8 cellular contexts compared by ENCODE assay signal in the genomic region with DNA sequence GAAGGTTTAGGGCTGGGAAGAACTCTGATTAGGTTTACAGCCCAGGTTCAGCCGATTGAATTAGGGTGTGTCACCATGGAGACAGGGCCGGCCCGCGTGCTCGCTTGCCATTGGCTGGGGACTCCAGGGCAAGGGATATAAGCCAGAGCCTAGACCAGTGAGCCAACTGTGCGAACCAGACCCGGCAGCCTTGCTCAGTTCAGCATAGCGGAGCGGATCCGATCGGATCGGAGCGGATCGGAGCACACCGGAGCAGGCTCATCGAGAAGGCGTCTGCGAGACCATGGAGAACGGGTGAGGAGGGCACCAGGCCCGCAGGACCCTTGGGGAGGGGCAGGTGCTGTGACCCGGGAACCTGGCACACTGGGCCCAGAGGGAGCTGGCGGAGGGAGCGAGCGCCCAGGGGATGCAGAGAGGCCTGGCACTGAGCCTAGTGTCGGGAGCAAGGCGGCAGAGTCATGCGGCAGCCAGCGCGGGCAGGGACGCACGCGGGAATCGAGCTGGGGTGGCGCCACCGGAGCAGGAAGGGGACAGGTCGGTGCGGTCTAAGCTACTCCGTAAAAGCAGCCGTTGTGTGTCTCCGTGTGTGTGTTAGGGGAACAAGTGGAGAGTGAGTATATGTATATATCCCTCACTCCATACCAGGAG. TPM values are rescaled to one million over a fixed set of nuclear protein-coding genes. Genes with fewer than 3 reads are reported as not detected.
DNase-seq lines count a peak whose midpoint lies in the region; ATAC-seq and TF ChIP-seq lines count a peak whose summit lies in the region.

TSS of gene PNP (plus strand) at position 165 of the 648 bp plus-strand sequence. CDS start at position 284, 119 bp downstream.

- peak within 1 kb of the TSS; percentile 71 for H3K27ac ChIP-seq in HUES48 (ENCODE audit: low read depth, low read length)

- ATAC-seq in GM21423 (IDR thresholded peaks at IDR 0.05; ENCODE audit: unreplicated experiment) = peak; percentile 93
- peak; percentile 93 for ATAC-seq in activated CD8-positive, alpha-beta memory T cell treated with anti-CD3 and anti-CD28 coated beads, Interleukin-2, amount 10 ng/mL, durations not matched to agents 7 days and 5 days

- peaks cover 52% of the 10 kb centered on the region for H3K36me3 Mint-ChIP-seq in Calu3 (ENCODE audit: insufficient read depth, unreplicated experiment)
- peaks cover 38% of the 10 kb centered on the region for H3K36me3 Mint-ChIP-seq in activated CD8-positive, alpha-beta memory T cell treated with anti-CD3 and anti-CD28 coated beads, Interleukin-2, amount 10 ng/mL, durations not matched to agents 7 days and 5 days

- no peaks in the 10 kb centered on the region for H3K27me3 ChIP-seq in HUES48 (ENCODE audit: control insufficient read depth, insufficient read depth, low read length)
- no peaks in the 10 kb centered on the region for H3K27me3 ChIP-seq in NT2/D1 (ENCODE audit: insufficient read depth, insufficient read length)
- no peaks in the 10 kb centered on the region for H3K27me3 ChIP-seq in endocrine pancreas (ENCODE audit: control insufficient read depth, insufficient read depth, low read length)

- H3K9ac ChIP-seq in HUES48 (ENCODE audit: low read depth, low read length) (peak within 1 kb of the TSS; percentile 76), NT2/D1 (ENCODE audit: insufficient read length, low read depth) (peak within 1 kb of the TSS; percentile 94), endocrine pancreas (ENCODE audit: control insufficient read depth, insufficient read depth, low read length) (peak within 1 kb of the TSS; percentile 69)

- intact Hi-C loops in Calu3 (cut with micrococcal nuclease; ENCODE audit: unreplicated experiment) = loop anchor here (5.0 kb wide), 1 partner anchor 138 kb away; no protein-coding TSS in a partner anchor

- H3K27ac Mint-ChIP-seq in Calu3 (ENCODE audit: unreplicated experiment) = peak within 1 kb of the TSS; percentile 97
- peak within 1 kb of the TSS; percentile 98 for H3K27ac Mint-ChIP-seq in activated CD8-positive, alpha-beta memory T cell treated with anti-CD3 and anti-CD28 coated beads, Interleukin-2, amount 10 ng/mL, durations not matched to agents 7 days and 5 days

- peak within 1 kb of the TSS; percentile 97 for H3K4me3 Mint-ChIP-seq in Calu3 (ENCODE audit: low read depth, unreplicated experiment)
- H3K4me3 Mint-ChIP-seq in activated CD8-positive, alpha-beta memory T cell treated with anti-CD3 and anti-CD28 coated beads, Interleukin-2, amount 10 ng/mL, durations not matched to agents 7 days and 5 days = peak within 1 kb of the TSS; percentile 98

- TSS peak; percentile 23 for BruUV-seq in Calu3 (replicated peaks; lab: Mats Ljungman, UMichigan)

- no peaks in the 10 kb centered on the region for H3K9me3 Mint-ChIP-seq in Calu3 (ENCODE audit: low read depth, unreplicated experiment)
- no peaks in the 10 kb centered on the region for H3K9me3 Mint-ChIP-seq in activated CD8-positive, alpha-beta memory T cell treated with anti-CD3 and anti-CD28 coated beads, Interleukin-2, amount 10 ng/mL, durations not matched to agents 7 days and 5 days (ENCODE audit: low read depth)

- no peaks in the 10 kb centered on the region for H3K27me3 Mint-ChIP-seq in Calu3 (ENCODE audit: unreplicated experiment)
- no peaks in the 10 kb centered on the region for H3K27me3 Mint-ChIP-seq in activated CD8-positive, alpha-beta memory T cell treated with anti-CD3 and anti-CD28 coated beads, Interleukin-2, amount 10 ng/mL, durations not matched to agents 7 days and 5 days

- peaks cover 27% of the 10 kb centered on the region for H3K4me1 Mint-ChIP-seq in Calu3 (ENCODE audit: low read depth, unreplicated experiment)
- peaks cover 41% of the 10 kb centered on the region for H3K4me1 Mint-ChIP-seq in activated CD8-positive, alpha-beta memory T cell treated with anti-CD3 and anti-CD28 coated beads, Interleukin-2, amount 10 ng/mL, durations not matched to agents 7 days and 5 days

- H3K4me1 ChIP-seq in HUES48 (ENCODE audit: control insufficient read depth, insufficient read depth, low read length) (no peaks in the 10 kb centered on the region; the same call in 1 of the 2 replicates), NT2/D1 (ENCODE audit: insufficient read depth, insufficient read length) (no peaks in the 10 kb centered on the region), endocrine pancreas (ENCODE audit: control insufficient read depth, insufficient read depth, low read length) (no peaks in the 10 kb centered on the region)

- TF ChIP-seq CTCF in Calu3 (IDR thresholded peaks at IDR 0.05; ENCODE audit: unreplicated experiment) = no peak

- CTCF ChIA-PET in Calu3 (lab: Charles Lee) = interaction anchor here (0.9 to 1.0 kb wide), 2 partner anchors 15 to 54 kb away, joined by 3 to 4 read pairs; partner anchors contain the start of genes APEX1 and OSGEP
- CTCF ChIA-PET in activated CD8-positive, alpha-beta memory T cell treated with anti-CD3 and anti-CD28 coated beads, Interleukin-2, amount 10 ng/mL, durations not matched to agents 7 days and 5 days (lab: Charles Lee) = interaction anchor here (0.7 to 2.6 kb wide), 7 partner anchors 9 to 212 kb away, joined by 3 to 10 read pairs (median 4); partner anchors contain the start of gene PARP2

- no peaks in the 10 kb centered on the region for H3K9me3 ChIP-seq in HUES48 (ENCODE audit: control insufficient read depth, insufficient read depth, low read length)
- no peaks in the 10 kb centered on the region for H3K9me3 ChIP-seq in NT2/D1 (ENCODE audit: insufficient read depth, low read length)
- no peaks in the 10 kb centered on the region for H3K9me3 ChIP-seq in endocrine pancreas (ENCODE audit: control insufficient read depth, low read length)

- H3K36me3 ChIP-seq in HUES48 (ENCODE audit: control insufficient read depth, insufficient read depth, low read length) (peaks cover 26% of the 10 kb centered on the region), NT2/D1 (ENCODE audit: insufficient read depth, insufficient read length, low read length) (peaks cover 28% of the 10 kb centered on the region), endocrine pancreas (ENCODE audit: control insufficient read depth, insufficient read depth, low read length) (no peaks in the 10 kb centered on the region)

- H3K4me3 ChIP-seq in HUES48 (ENCODE audit: low read depth, low read length) = peak within 1 kb of the TSS; percentile 88
- peak within 1 kb of the TSS; percentile 92 for H3K4me3 ChIP-seq in NT2/D1 (ENCODE audit: insufficient read length, low read depth)
- peak within 1 kb of the TSS; percentile 77 for H3K4me3 ChIP-seq in endocrine pancreas (ENCODE audit: control insufficient read depth, insufficient read depth, low read length)

- DNase-seq in Calu3 (peak; percentile 91), NT2/D1 (ENCODE audit: low read depth, low spot score) (peak; percentile 72), mesenteric fat pad (ENCODE audit: low spot score) (peak; percentile 96)
- DNase-seq in activated CD8-positive, alpha-beta memory T cell treated with anti-CD3 and anti-CD28 coated beads, Interleukin-2, amount 10 ng/mL, durations not matched to agents 7 days and 5 days = peak; percentile 94
- DNase-seq in stimulated activated CD8-positive, alpha-beta memory T cell treated with anti-CD3 and anti-CD28 coated beads, Interleukin-15, amount 100 ng/mL, for 24 hours (ENCODE audit: low read depth) = peak; percentile 73

RNA-seq across cellular contexts. Expression of gene PNP, which starts in this region (rescaled TPM):
- total RNA-seq in Calu3 (2022) = 81.3 and 94.9 TPM in 2 replicates
- total RNA-seq in activated CD8-positive, alpha-beta memory T cell treated with anti-CD3 and anti-CD28 coated beads, Interleukin-2, amount 10 ng/mL, durations not matched to agents 7 days and 5 days = 100 to 1,000 TPM; 173 to 194 TPM
- 69.1 TPM for total RNA-seq in mesenteric fat pad

Comparison
In these comparisons a context has a peak if more than half of its experiments do, and no peak if none do; other contexts are left out.
1. Peak in every context shown above with its lines: DNase-seq, ATAC-seq, H3K4me3 ChIP-seq and H3K27ac ChIP-seq.